2 cellular contexts compared by ENCODE assay signal in the genomic region with DNA sequence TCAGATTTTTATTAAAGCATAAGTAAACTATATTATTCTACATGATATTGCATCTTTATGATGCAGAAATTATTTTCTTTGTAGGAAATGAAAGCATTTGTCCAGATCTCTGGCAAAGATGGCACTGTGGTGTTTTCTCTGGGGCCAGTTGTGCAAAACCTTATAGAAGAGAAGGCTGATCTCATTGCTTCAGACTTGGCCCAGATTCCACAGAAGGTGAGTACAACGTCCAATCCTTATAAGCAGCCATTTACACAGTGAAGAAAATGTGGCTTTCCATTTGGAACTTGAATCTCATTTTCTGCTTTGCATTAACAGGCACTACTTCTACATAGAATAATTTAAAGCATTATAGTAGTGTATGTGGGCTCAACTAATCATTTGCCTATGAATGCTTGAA.
TF ChIP-seq lines count a peak whose summit lies in the region.

No MANE protein-coding gene starts in this region.

TF ChIP-seq in IMR-90, 13 proteins besides CTCF, POLR2A, EP300 and RAD21:
- no peak for TF ChIP-seq BHLHE40 (IDR thresholded peaks at IDR 0.05; ENCODE audit: low read depth, low read length)

TF ChIP-seq in HepG2, 621 proteins besides CTCF, POLR2A, EP300 and RAD21:
- no peak for TF ChIP-seq HOXA9 (CRISPR knock-in tag; IDR thresholded peaks at IDR 0.05; ENCODE audit: borderline replicate concordance)
- no peak for TF ChIP-seq ZNF367 (CRISPR knock-in tag; IDR thresholded peaks at IDR 0.05; ENCODE audit: borderline replicate concordance)
- TF ChIP-seq TCF12 (IDR thresholded peaks at IDR 0.05): no peak
- no peak for TF ChIP-seq TCF12 (CRISPR knock-in tag; IDR thresholded peaks at IDR 0.05)
- TF ChIP-seq ZNF644 (CRISPR knock-in tag; IDR thresholded peaks at IDR 0.05; ENCODE audit: low read depth): peak; percentile 71; the same call in 1 of the 2 replicates
- no peak for TF ChIP-seq NR3C1 (CRISPR knock-in tag; IDR thresholded peaks at IDR 0.05)
- TF ChIP-seq EHMT2 (IDR thresholded peaks at IDR 0.05; ENCODE audit: borderline replicate concordance, low read depth, low read length): 0 out of 2 replicates have a peak, but pooled peaks have one; percentile 33
- TF ChIP-seq ZFP41 (CRISPR knock-in tag; IDR thresholded peaks at IDR 0.05; ENCODE audit: borderline replicate concordance): no peak
- no peak for TF ChIP-seq MTF2 (CRISPR knock-in tag; IDR thresholded peaks at IDR 0.05; ENCODE audit: borderline replicate concordance)
- no peak for TF ChIP-seq RERE (CRISPR knock-in tag; IDR thresholded peaks at IDR 0.05; ENCODE audit: low read depth)
- no peak for TF ChIP-seq KAT8 (CRISPR knock-in tag; IDR thresholded peaks at IDR 0.05)
- TF ChIP-seq, protein P1, sequence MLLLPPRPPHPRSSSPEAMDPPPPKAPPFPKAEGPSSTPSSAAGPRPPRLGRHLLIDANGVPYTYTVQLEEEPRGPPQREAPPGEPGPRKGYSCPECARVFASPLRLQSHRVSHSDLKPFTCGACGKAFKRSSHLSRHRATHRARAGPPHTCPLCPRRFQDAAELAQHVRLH (CRISPR knock-in tag; IDR thresholded peaks at IDR 0.05; ENCODE audit: borderline replicate concordance, low read depth): no peak
- TF ChIP-seq ZNF326 (CRISPR knock-in tag; IDR thresholded peaks at IDR 0.05; ENCODE audit: borderline replicate concordance): no peak
- TF ChIP-seq HNF4A (CRISPR knock-in tag; IDR thresholded peaks at IDR 0.05): peak; percentile 25
- TF ChIP-seq HIC2 (CRISPR knock-in tag; IDR thresholded peaks at IDR 0.05; ENCODE audit: low read depth): no peak
- TF ChIP-seq POGZ (CRISPR knock-in tag; IDR thresholded peaks at IDR 0.05): no peak
- TF ChIP-seq ZNF12 (CRISPR knock-in tag; IDR thresholded peaks at IDR 0.05): no peak
TF ChIP-seq in HepG2: peak in this region for 3.
